Comparison of ENCODE assay signal across 18 cellular contexts in the genomic region with DNA sequence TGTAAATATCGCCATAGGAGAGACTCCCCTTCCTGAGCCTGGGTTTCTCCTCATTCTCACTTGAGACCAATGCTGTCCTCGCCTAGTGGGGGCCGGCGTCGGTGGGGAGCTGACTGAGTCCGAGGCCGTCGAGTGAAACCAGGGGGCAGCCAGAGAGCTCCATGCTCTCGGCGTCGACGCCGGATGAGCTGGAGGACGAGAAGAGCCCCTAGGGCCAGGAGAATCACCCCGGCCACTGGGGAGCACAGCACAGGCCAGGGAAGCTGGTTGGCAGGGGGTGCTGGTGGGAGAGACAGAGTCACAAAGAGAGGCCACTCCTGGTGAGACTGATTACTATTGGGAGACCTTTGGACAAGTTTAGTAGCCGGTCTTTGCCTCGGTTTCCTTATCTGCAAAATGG.
"Had no signal": no experiment of that assay in that cellular context is flagged by ENCODE, and none has a peak within 500 bp of the region (broad histone marks: within the 10 kb centered on the region; RNA-seq: fewer than 3 reads in every experiment).

No MANE protein-coding gene starts in this region.

- H3K27me3 Mint-ChIP-seq: activated naive CD8-positive, alpha-beta T cell treated with anti-CD3 and anti-CD28 coated beads, Interleukin-2, amount 50 U/mL, for 24 hours; central memory CD8-positive, alpha-beta T cell; stimulated activated naive CD8-positive, alpha-beta T cell treated with anti-CD3 and anti-CD28 coated beads, Interleukin-15, amount 100 ng/mL, for 72 hours had no signal

- H3K4me3 Mint-ChIP-seq: activated CD4-positive, alpha-beta T cell treated with anti-CD3 and anti-CD28 coated beads, Interleukin-2, amount 10 ng/mL, durations not matched to agents 24 days and 14 days; activated CD8-positive, alpha-beta T cell treated with anti-CD3 and anti-CD28 coated beads, Interleukin-2, amount 10 ng/mL, durations not matched to agents 7 days and 5 days; activated naive CD4-positive, alpha-beta T cell treated with anti-CD3 and anti-CD28 coated beads, Interleukin-2, amount 10 ng/mL, durations not matched to agents 7 days and 5 days; activated naive CD8-positive, alpha-beta T cell treated with anti-CD3 and anti-CD28 coated beads, Interleukin-2, amount 50 U/mL, for 24 hours; activated T-cell treated with anti-CD3 and anti-CD28 coated beads, Interleukin-2, amount 50 U/mL, for 4 hours; central memory CD8-positive, alpha-beta T cell; stimulated activated naive CD8-positive, alpha-beta T cell treated with anti-CD3 and anti-CD28 coated beads, Interleukin-15, amount 100 ng/mL, for 72 hours; T-helper 2 cell treated with Interferon-gamma antibody and Interleukin-4, amounts not matched to agents 5 μg/mL and 100 μg/mL, for 36 hours had no signal

- H3K9me3 ChIP-seq: left lung had no signal

- H3K36me3 ChIP-seq: brain microvascular endothelial cell had no signal

- H3K27ac ChIP-seq: brain microvascular endothelial cell, coronary artery, SK-N-MC had no signal

- H3K27me3 ChIP-seq: brain microvascular endothelial cell had no signal

- H3K36me3 Mint-ChIP-seq: activated naive CD4-positive, alpha-beta T cell treated with anti-CD3 and anti-CD28 coated beads, Interleukin-2, amount 10 ng/mL, durations not matched to agents 7 days and 5 days had no signal

- DNase-seq: activated CD4-positive, alpha-beta T cell treated with anti-CD3 and anti-CD28 coated beads, Interleukin-2, amount 10 ng/mL, durations not matched to agents 24 days and 14 days; activated CD8-positive, alpha-beta memory T cell treated with anti-CD3 and anti-CD28 coated beads, Interleukin-2, amount 50 U/mL, for 4 hours; activated CD8-positive, alpha-beta T cell treated with anti-CD3 and anti-CD28 coated beads, Interleukin-2, amount 10 ng/mL, durations not matched to agents 7 days and 5 days; activated naive CD4-positive, alpha-beta T cell treated with anti-CD3 and anti-CD28 coated beads, Interleukin-2, amount 10 ng/mL, durations not matched to agents 7 days and 5 days; activated naive CD8-positive, alpha-beta T cell treated with anti-CD3 and anti-CD28 coated beads, Interleukin-2, amount 50 U/mL, for 24 hours; activated T-cell treated with anti-CD3 and anti-CD28 coated beads, Interleukin-2, amount 50 U/mL, for 4 hours; anterior cingulate cortex; brain microvascular endothelial cell; left lung; mammary epithelial cell; nucleus accumbens; retina; stimulated activated CD4-positive, alpha-beta T cell treated with anti-CD3 and anti-CD28 coated beads, Interleukin-2, amount 100 ng/mL, for 24 hours; stimulated activated naive CD8-positive, alpha-beta T cell treated with anti-CD3 and anti-CD28 coated beads, Interleukin-15, amount 100 ng/mL, for 72 hours had no signal

- ATAC-seq: activated CD8-positive, alpha-beta T cell treated with anti-CD3 and anti-CD28 coated beads, Interleukin-2, amount 10 ng/mL, durations not matched to agents 7 days and 5 days; activated naive CD8-positive, alpha-beta T cell treated with anti-CD3 and anti-CD28 coated beads, Interleukin-2, amount 50 U/mL, for 24 hours; activated T-cell treated with anti-CD3 and anti-CD28 coated beads, Interleukin-2, amount 50 U/mL, for 4 hours; left lung; stimulated activated naive CD8-positive, alpha-beta T cell treated with anti-CD3 and anti-CD28 coated beads, Interleukin-15, amount 100 ng/mL, for 72 hours had no signal

- H3K27ac Mint-ChIP-seq: activated CD4-positive, alpha-beta T cell treated with anti-CD3 and anti-CD28 coated beads, Interleukin-2, amount 10 ng/mL, durations not matched to agents 24 days and 14 days; activated CD8-positive, alpha-beta T cell treated with anti-CD3 and anti-CD28 coated beads, Interleukin-2, amount 10 ng/mL, durations not matched to agents 7 days and 5 days; activated naive CD4-positive, alpha-beta T cell treated with anti-CD3 and anti-CD28 coated beads, Interleukin-2, amount 10 ng/mL, durations not matched to agents 7 days and 5 days; activated naive CD8-positive, alpha-beta T cell treated with anti-CD3 and anti-CD28 coated beads, Interleukin-2, amount 50 U/mL, for 24 hours; T-helper 2 cell treated with Interferon-gamma antibody and Interleukin-4, amounts not matched to agents 5 μg/mL and 100 μg/mL, for 36 hours had no signal

- H3K4me3 ChIP-seq: coronary artery, left lung, SK-N-MC had no signal

- H3K9me3 Mint-ChIP-seq: activated CD4-positive, alpha-beta T cell treated with anti-CD3 and anti-CD28 coated beads, Interleukin-2, amount 10 ng/mL, durations not matched to agents 24 days and 14 days; activated naive CD4-positive, alpha-beta T cell treated with anti-CD3 and anti-CD28 coated beads, Interleukin-2, amount 10 ng/mL, durations not matched to agents 7 days and 5 days; activated naive CD8-positive, alpha-beta T cell treated with anti-CD3 and anti-CD28 coated beads, Interleukin-2, amount 50 U/mL, for 24 hours; activated T-cell treated with anti-CD3 and anti-CD28 coated beads, Interleukin-2, amount 50 U/mL, for 4 hours; central memory CD8-positive, alpha-beta T cell; stimulated activated naive CD8-positive, alpha-beta T cell treated with anti-CD3 and anti-CD28 coated beads, Interleukin-15, amount 100 ng/mL, for 72 hours; T-helper 2 cell treated with Interferon-gamma antibody and Interleukin-4, amounts not matched to agents 5 μg/mL and 100 μg/mL, for 36 hours had no signal
